17 cellular contexts compared by ENCODE assay signal in the genomic region with DNA sequence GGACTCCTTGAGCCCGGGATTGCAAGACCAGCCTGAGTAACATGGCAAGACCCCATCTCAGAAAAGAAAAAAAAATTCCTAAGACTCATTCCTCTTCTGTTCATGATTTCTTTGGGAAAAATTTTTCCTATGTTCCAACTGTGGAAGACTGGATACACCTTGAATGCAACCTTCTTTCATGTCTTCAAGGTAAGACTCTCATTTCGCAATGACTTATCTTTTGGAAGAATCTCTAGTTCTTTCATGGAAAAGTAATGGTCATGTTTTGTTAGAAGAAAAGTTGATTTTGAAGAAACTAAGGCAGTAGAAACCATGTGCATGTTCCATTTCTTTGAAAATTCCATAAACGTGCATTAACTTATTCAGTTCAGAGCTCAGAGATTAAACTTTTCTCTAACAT. TPM values are rescaled to one million over a fixed set of nuclear protein-coding genes. Genes with fewer than 3 reads are reported as not detected.
DNase-seq lines count a peak whose midpoint lies in the region; ATAC-seq, FAIRE-seq and TF ChIP-seq lines count a peak whose summit lies in the region.
"Had no signal": no experiment of that assay in that cellular context is flagged by ENCODE, and none has a peak within 500 bp of the region (broad histone marks: within the 10 kb centered on the region; RNA-seq: fewer than 3 reads in every experiment).

No MANE protein-coding gene starts in this region.

- no peak for FAIRE-seq in K562 (lab: Jason Lieb, UNC)
- FAIRE-seq: A204.1, G401.6, GM19239, H1 had no signal

- BruUV-seq in K562 (replicated peaks; lab: Mats Ljungman, UMichigan): no TSS peak

- H3K79me2 ChIP-seq in K562 (ENCODE audit: control insufficient read depth, insufficient read depth, low read length): no peaks in the 10 kb centered on the region

- no peaks in the 10 kb centered on the region for H3K9me1 ChIP-seq in K562 (ENCODE audit: control insufficient read depth, insufficient read depth, low read length)

- no peak for DNase-seq in activated CD4-positive, alpha-beta T cell treated with anti-CD3 and anti-CD28 coated beads, Interleukin-2, amount 10 ng/mL, durations not matched to agents 24 days and 14 days
- no peak for DNase-seq in activated CD4-positive, alpha-beta T cell treated with anti-CD3 and anti-CD28 coated beads for 48 hours
- DNase-seq in activated naive CD4-positive, alpha-beta T cell treated with anti-CD3 and anti-CD28 coated beads, Interleukin-2, amount 50 U/mL, for 72 hours (ENCODE audit: low spot score in 2 of 2): no peak
- DNase-seq in activated naive CD4-positive, alpha-beta T cell treated with anti-CD3 and anti-CD28 coated beads, Interleukin-2, amount 50 U/mL, for 16 hours: no peak
- DNase-seq in activated CD4-positive, alpha-beta memory T cell treated with anti-CD3 and anti-CD28 coated beads for 36 hours: no peak
- DNase-seq in K562 (ENCODE audit: extremely low read depth in 1 of 4, low spot score in 3 of 4): no peak
- DNase-seq: BE2C; CD4-positive, alpha-beta memory T cell; DMS79 treated with DMSO at 0.1 percent for 48 hours; EL had no signal

- WGBS in K562 (ENCODE audit: insufficient coverage, low coverage, missing lambda C conversion rate): 82% methylated on average over 3 of the region's 3 CpGs

- H3K9me3 ChIP-seq in K562 (replicated peaks; ENCODE audit: control insufficient read depth, insufficient read depth, low read depth, low read length): no peaks in the 10 kb centered on the region
- H3K9me3 ChIP-seq: BE2C, HAP-1 had no signal

- H3K27ac ChIP-seq in K562 (ENCODE audit: extremely low read depth, low read depth, low read length): no peak overlapping the region
- H3K27ac ChIP-seq: C4-2B had no signal

- H3K4me3 ChIP-seq in K562: no peak overlapping the region
- H3K4me3 ChIP-seq: HAP-1 had no signal

- peaks cover 38% of the 10 kb centered on the region for H3K36me3 Mint-ChIP-seq in activated CD4-positive, alpha-beta T cell treated with anti-CD3 and anti-CD28 coated beads, Interleukin-2, amount 10 ng/mL, durations not matched to agents 24 days and 14 days (ENCODE audit: low read depth)
- H3K36me3 Mint-ChIP-seq in activated naive CD4-positive, alpha-beta T cell treated with anti-CD3 and anti-CD28 coated beads, Interleukin-2, amount 50 U/mL, for 72 hours: peaks cover 10 to 73% of the 10 kb centered on the region in 2 donors
- peaks cover 37% of the 10 kb centered on the region for H3K36me3 Mint-ChIP-seq in activated CD4-positive, alpha-beta memory T cell treated with anti-CD3 and anti-CD28 coated beads for 36 hours
- H3K36me3 Mint-ChIP-seq: CD4-positive, alpha-beta memory T cell had no signal

- no peak for TF ChIP-seq CTCF in K562 (IDR thresholded peaks at IDR 0.05 in 2 of 3, conservative IDR thresholded peaks at IDR 0.05 in 1 of 3; ENCODE audit: insufficient read depth in 2 of 3, low read depth in 1 of 3, low read length in 3 of 3)

- no peaks in the 10 kb centered on the region; a peak in 1 of 5 replicates for H3K27me3 ChIP-seq in K562 (ENCODE audit: control insufficient read depth in 2 of 2, insufficient read depth in 2 of 2, low read length in 2 of 2)

- H3K4me3 Mint-ChIP-seq in activated CD4-positive, alpha-beta T cell treated with anti-CD3 and anti-CD28 coated beads, Interleukin-2, amount 10 ng/mL, durations not matched to agents 24 days and 14 days: peak overlapping the region; percentile 86
- H3K4me3 Mint-ChIP-seq in activated CD4-positive, alpha-beta memory T cell treated with anti-CD3 and anti-CD28 coated beads for 36 hours: peak overlapping the region; percentile 74
- H3K4me3 Mint-ChIP-seq: CD4-positive, alpha-beta memory T cell had no signal

- peaks cover 15% of the 10 kb centered on the region for H3K9me3 Mint-ChIP-seq in activated CD4-positive, alpha-beta T cell treated with anti-CD3 and anti-CD28 coated beads, Interleukin-2, amount 10 ng/mL, durations not matched to agents 24 days and 14 days
- peaks cover 11 to 16% of the 10 kb centered on the region in 2 donors for H3K9me3 Mint-ChIP-seq in activated naive CD4-positive, alpha-beta T cell treated with anti-CD3 and anti-CD28 coated beads, Interleukin-2, amount 50 U/mL, for 72 hours
- no peaks in the 10 kb centered on the region for H3K9me3 Mint-ChIP-seq in activated CD4-positive, alpha-beta memory T cell treated with anti-CD3 and anti-CD28 coated beads for 36 hours
- H3K9me3 Mint-ChIP-seq: CD4-positive, alpha-beta memory T cell had no signal

- no peak overlapping the region for H3K4me2 ChIP-seq in K562 (ENCODE audit: insufficient read depth, low read length)

- peak overlapping the region; percentile 92 for H3K27ac Mint-ChIP-seq in activated CD4-positive, alpha-beta T cell treated with anti-CD3 and anti-CD28 coated beads, Interleukin-2, amount 10 ng/mL, durations not matched to agents 24 days and 14 days
- H3K27ac Mint-ChIP-seq in activated naive CD4-positive, alpha-beta T cell treated with anti-CD3 and anti-CD28 coated beads, Interleukin-2, amount 50 U/mL, for 72 hours: peak overlapping the region; percentile 24 to 99
- peak overlapping the region; percentile 80 for H3K27ac Mint-ChIP-seq in activated CD4-positive, alpha-beta memory T cell treated with anti-CD3 and anti-CD28 coated beads for 36 hours

- H3K4me1 ChIP-seq in K562 (replicated peaks in 1 of 2; ENCODE audit: control insufficient read depth in 2 of 2, insufficient read depth in 2 of 2, low read length in 2 of 2): peaks cover 0 to 23% of the 10 kb centered on the region in 2 experiments; a peak in 3 of 5 replicates
- H3K4me1 ChIP-seq: BE2C had no signal

- peaks cover 6% of the 10 kb centered on the region; the same call in 1 of the 3 replicates for H3K36me3 ChIP-seq in K562 (ENCODE audit: control insufficient read depth, insufficient read depth, low read length)
- H3K36me3 ChIP-seq: BE2C, HAP-1 had no signal

- in situ Hi-C loops in K562 (cut with MboI): loop anchor here (5.0 kb wide), 1 partner anchor 84 kb away; a partner anchor contains a TSS

- no peaks in the 10 kb centered on the region for H3K27me3 Mint-ChIP-seq in activated CD4-positive, alpha-beta T cell treated with anti-CD3 and anti-CD28 coated beads, Interleukin-2, amount 10 ng/mL, durations not matched to agents 24 days and 14 days
- H3K27me3 Mint-ChIP-seq in activated CD4-positive, alpha-beta memory T cell treated with anti-CD3 and anti-CD28 coated beads for 36 hours: no peaks in the 10 kb centered on the region

- ATAC-seq in activated naive CD4-positive, alpha-beta T cell treated with anti-CD3 and anti-CD28 coated beads, Interleukin-2, amount 50 U/mL, for 72 hours: no peak
- ATAC-seq in K562: no peak
- no peak for ATAC-seq in GM18868 (IDR thresholded peaks at IDR 0.05; ENCODE audit: unreplicated experiment)

- intact Hi-C loops in activated CD4-positive, alpha-beta T cell treated with anti-CD3 and anti-CD28 coated beads, Interleukin-2, amount 10 ng/mL, durations not matched to agents 24 days and 14 days (cut with micrococcal nuclease): no loop called here
- intact Hi-C loops in activated CD4-positive, alpha-beta memory T cell treated with anti-CD3 and anti-CD28 coated beads for 36 hours (cut with micrococcal nuclease): no loop called here
- intact Hi-C loops in K562 (cut with micrococcal nuclease): no loop called here

- no peak overlapping the region for H2AFZ ChIP-seq in K562 (ENCODE audit: low read depth, low read length)

- TF ChIP-seq RAD21 in K562 (CRISPR knock-in tag; conservative IDR thresholded peaks at IDR 0.05 in 1 of 2, IDR thresholded peaks at IDR 0.05 in 1 of 2): no peak

- no peak for TF ChIP-seq POLR2A in K562 (conservative IDR thresholded peaks at IDR 0.05)

- no peaks in the 10 kb centered on the region for H4K20me1 ChIP-seq in K562 (replicated peaks; ENCODE audit: control insufficient read depth, insufficient read depth, low read length)

- H3K9ac ChIP-seq in K562 (ENCODE audit: insufficient read depth in 1 of 2, low read depth in 2 of 2, low read length in 2 of 2): no peak overlapping the region

- peaks cover 75% of the 10 kb centered on the region for H3K4me1 Mint-ChIP-seq in activated CD4-positive, alpha-beta T cell treated with anti-CD3 and anti-CD28 coated beads, Interleukin-2, amount 10 ng/mL, durations not matched to agents 24 days and 14 days
- H3K4me1 Mint-ChIP-seq in activated CD4-positive, alpha-beta memory T cell treated with anti-CD3 and anti-CD28 coated beads for 36 hours (ENCODE audit: low read depth): peaks cover 69% of the 10 kb centered on the region

- POLR2A ChIA-PET in activated CD4-positive, alpha-beta memory T cell treated with anti-CD3 and anti-CD28 coated beads for 36 hours (lab: Charles Lee): no interaction called here
- POLR2A ChIA-PET in K562 (lab: Yijun Ruan, JAX): no interaction called here

- no peak for TF ChIP-seq EP300 in K562 (IDR thresholded peaks at IDR 0.05; ENCODE audit: low read length)

- CTCF ChIA-PET in activated CD4-positive, alpha-beta memory T cell treated with anti-CD3 and anti-CD28 coated beads for 36 hours (lab: Charles Lee): interaction anchor here (0.8 kb wide), 1 partner anchor 49 kb away, joined by 3 read pairs; no protein-coding TSS in a partner anchor
- CTCF ChIA-PET in K562 (lab: Yijun Ruan, JAX; ENCODE audit: low intra/inter-chr PET ratio): no interaction called here

RNA-seq across cellular contexts. Expression of a gene that starts 26.0 kb away (rescaled TPM):
- 3.8 and 4.7 TPM in 2 replicates for total RNA-seq in activated CD4-positive, alpha-beta T cell treated with anti-CD3 and anti-CD28 coated beads, Interleukin-2, amount 10 ng/mL, durations not matched to agents 24 days and 14 days
- 1 to 10 TPM in 1 of 2 donors, under 1 TPM in 1; 0.96 to 5.8 TPM for total RNA-seq in activated naive CD4-positive, alpha-beta T cell treated with anti-CD3 and anti-CD28 coated beads, Interleukin-2, amount 50 U/mL, for 72 hours
- 1 to 10 TPM; 3.7 to 4.3 TPM for total RNA-seq in activated CD4-positive, alpha-beta memory T cell treated with anti-CD3 and anti-CD28 coated beads for 36 hours
- 2.4 and 7.3 TPM in 2 replicates for total RNA-seq in K562 (2011; cell fraction: chromatin; rRNA removed; ENCODE audit: low replicate concordance)
- 1.8 and 2.3 TPM in 2 replicates for total RNA-seq in K562 (2011; cell fraction: nucleolus; rRNA removed)
- total RNA-seq in K562 (2011; cell fraction: nucleoplasm; rRNA removed): 2.2 and 3.2 TPM in 2 replicates
- total RNA-seq in K562 (2014; rRNA removed) (2.7 and 2.9 TPM in 2 replicates), K562 (2014; rRNA removed; fragmentation: Illumina TruSeq; extraction: Trizol) (4.4 and 4.8 TPM in 2 replicates), K562 (2015; rRNA removed; fragmentation: Illumina TruSeq; extraction: Trizol) (5.3 and 5.5 TPM in 2 replicates), K562 (2021) (3.0 and 3.1 TPM in 2 replicates)
- polyA plus RNA-seq in K562 (2011; rRNA removed) (2.5 and 2.8 TPM in 2 replicates), K562 (2014; fragmentation: Illumina TruSeq; extraction: Trizol) (3.3 and 3.5 TPM in 2 replicates), K562 (2014; fragmentation: Nextera tagmentation; extraction: Ambion mirVana) (1 to 10 TPM; 5.1 to 6.5 TPM), K562 (2014; rRNA removed) (2.1 and 3.2 TPM in 2 replicates)
- polyA plus RNA-seq in K562 (2011; cell fraction: cytosol; rRNA removed): 1.1 and 1.5 TPM in 2 replicates
- 1.0 and 2.5 TPM in 2 replicates for polyA plus RNA-seq in K562 (2011; cell fraction: nucleus; rRNA removed)
- polyA plus RNA-seq in K562 (2012): 3.3 and 5.8 TPM in 2 replicates
- polyA minus RNA-seq in K562 (2011; rRNA and poly(A)+ RNA removed): 4.7 and 5.5 TPM in 2 replicates
- polyA minus RNA-seq in K562 (2011; cell fraction: cytosol; rRNA and poly(A)+ RNA removed): 2.0 and 2.6 TPM in 2 replicates
- polyA minus RNA-seq in K562 (2011; cell fraction: nucleus; rRNA and poly(A)+ RNA removed): 3.2 and 8.6 TPM in 2 replicates
